Comparison of ENCODE assay signal across 24 cellular contexts in genomic region chr2:3102915-3103569, GRCh38.
DNase-seq lines count a peak whose midpoint lies in the region; TF ChIP-seq lines count a peak whose summit lies in the region.
"Had no signal": no experiment of that assay in that cellular context is flagged by ENCODE, and none has a peak within 500 bp of the region (broad histone marks: within the 10 kb centered on the region; RNA-seq: fewer than 3 reads in every experiment).

No MANE protein-coding gene starts in this region.

- no peaks in the 10 kb centered on the region for H3K4me1 ChIP-seq in spleen
- H3K4me1 ChIP-seq: heart right ventricle, prostate gland, testis had no signal

- no peaks in the 10 kb centered on the region for H3K9me3 ChIP-seq in spleen
- H3K9me3 ChIP-seq: heart right ventricle, prostate gland, testis had no signal

- TF ChIP-seq CTCF in glutamatergic neuron (IDR thresholded peaks at IDR 0.05; ENCODE audit: partially characterized antibody, unreplicated experiment) = no peak
- no peak for TF ChIP-seq CTCF in spleen (IDR thresholded peaks at IDR 0.05 in 8 of 11, conservative IDR thresholded peaks at IDR 0.05 in 3 of 11)

- DNase-seq in NCI-H2196 (lab: John Stamatoyannopoulos, UW; ENCODE audit: unreplicated experiment) (peak; percentile 5), NCI-H2196 treated with DMSO at 0.1 percent for 48 hours (lab: John Stamatoyannopoulos, UW; ENCODE audit: unreplicated experiment) (no peak), NCI-H82 treated with DMSO at 0.1 percent for 48 hours (lab: John Stamatoyannopoulos, UW; ENCODE audit: unreplicated experiment) (peak; percentile 4), glutamatergic neuron (no peak), spleen (peak; percentile 48), NCI-H146 treated with DMSO at 0.1 percent for 48 hours (lab: John Stamatoyannopoulos, UW; ENCODE audit: unreplicated experiment) (no peak), NCI-H524 treated with DMSO at 0.1 percent for 48 hours (lab: John Stamatoyannopoulos, UW) (no peak)
- no peak for DNase-seq in activated T-cell treated with anti-CD3 and anti-CD28 coated beads, Interleukin-2, amount 50 U/mL, for 1 hour
- DNase-seq: activated CD4-positive, alpha-beta T cell treated with anti-CD3 and anti-CD28 coated beads, Interleukin-2, amount 50 U/mL, for 4 hours; activated naive CD4-positive, alpha-beta T cell treated with anti-CD3 and anti-CD28 coated beads, Interleukin-2, amount 10 ng/mL, durations not matched to agents 7 days and 5 days; brain microvascular endothelial cell; CD4-positive, alpha-beta memory T cell; EL; heart right ventricle; mammary epithelial cell; NCI-H1105; NCI-H2029 treated with DMSO at 0.1 percent for 48 hours; NCI-H345; SHP77; stimulated activated naive CD8-positive, alpha-beta T cell treated with anti-CD3 and anti-CD28 coated beads, Interleukin-15, Interleukin-2, amounts not matched to agents 100 U/mL and 50 U/mL, for 24 hours; testis had no signal

- no peak for TF ChIP-seq POLR2A in spleen (IDR thresholded peaks at IDR 0.05)

- no peaks in the 10 kb centered on the region for H3K36me3 ChIP-seq in spleen
- H3K36me3 ChIP-seq: brain microvascular endothelial cell, heart right ventricle, prostate gland had no signal

- 78 to 85% (median 78%) methylated on average over 11 of the region's 11 CpGs for WGBS in spleen, 5 donors

- H3K27ac Mint-ChIP-seq in glutamatergic neuron (ENCODE audit: unreplicated experiment) = peak overlapping the region; percentile 95
- H3K27ac Mint-ChIP-seq: activated naive CD4-positive, alpha-beta T cell treated with anti-CD3 and anti-CD28 coated beads, Interleukin-2, amount 10 ng/mL, durations not matched to agents 7 days and 5 days; CD4-positive, alpha-beta memory T cell had no signal

- peaks cover 9% of the 10 kb centered on the region for H3K36me3 Mint-ChIP-seq in glutamatergic neuron (ENCODE audit: unreplicated experiment)
- H3K36me3 Mint-ChIP-seq: activated naive CD4-positive, alpha-beta T cell treated with anti-CD3 and anti-CD28 coated beads, Interleukin-2, amount 10 ng/mL, durations not matched to agents 7 days and 5 days; CD4-positive, alpha-beta memory T cell had no signal

- H3K27me3 ChIP-seq in spleen (replicated peaks in 1 of 7) = peaks cover 0 to 13% (median 0%) of the 10 kb centered on the region in 7 donors
- H3K27me3 ChIP-seq: brain microvascular endothelial cell, testis had no signal

- peaks cover 60% of the 10 kb centered on the region for H3K4me1 Mint-ChIP-seq in glutamatergic neuron (ENCODE audit: low read depth, unreplicated experiment)
- H3K4me1 Mint-ChIP-seq: activated naive CD4-positive, alpha-beta T cell treated with anti-CD3 and anti-CD28 coated beads, Interleukin-2, amount 10 ng/mL, durations not matched to agents 7 days and 5 days had no signal

- peaks cover 17% of the 10 kb centered on the region for H3K9me3 Mint-ChIP-seq in glutamatergic neuron (ENCODE audit: unreplicated experiment)
- H3K9me3 Mint-ChIP-seq: activated naive CD4-positive, alpha-beta T cell treated with anti-CD3 and anti-CD28 coated beads, Interleukin-2, amount 10 ng/mL, durations not matched to agents 7 days and 5 days; CD4-positive, alpha-beta memory T cell had no signal

- H3K4me3 Mint-ChIP-seq in glutamatergic neuron (ENCODE audit: unreplicated experiment) = no peak overlapping the region
- H3K4me3 Mint-ChIP-seq: activated naive CD4-positive, alpha-beta T cell treated with anti-CD3 and anti-CD28 coated beads, Interleukin-2, amount 10 ng/mL, durations not matched to agents 7 days and 5 days; CD4-positive, alpha-beta memory T cell had no signal

- intact Hi-C loops in spleen (cut with DNase I; ENCODE audit: low total_unique reads) = no loop called here

- peaks cover 24% of the 10 kb centered on the region for H3K27me3 Mint-ChIP-seq in glutamatergic neuron (ENCODE audit: unreplicated experiment)

- H3K27ac ChIP-seq in spleen = no peak overlapping the region
- H3K27ac ChIP-seq: 22Rv1, brain microvascular endothelial cell, epithelial cell of prostate, heart right ventricle, prostate gland, testis had no signal

- H3K4me3 ChIP-seq in spleen = no peak overlapping the region
- H3K4me3 ChIP-seq: heart right ventricle, prostate gland, testis had no signal

Comparison
In these comparisons a context has a peak if more than half of its experiments do, and no peak if none do; other contexts are left out.
1. DNase-seq: peak in NCI-H2196 (single experiment), NCI-H82 treated with DMSO at 0.1 percent for 48 hours (single experiment) and spleen (single experiment); none in NCI-H2196 treated with DMSO at 0.1 percent for 48 hours (single experiment), glutamatergic neuron (single experiment), NCI-H146 treated with DMSO at 0.1 percent for 48 hours (single experiment), activated T-cell treated with anti-CD3 and anti-CD28 coated beads, Interleukin-2, amount 50 U/mL, for 1 hour (single experiment) and NCI-H524 treated with DMSO at 0.1 percent for 48 hours (single experiment).